8 cellular contexts compared by ENCODE assay signal in genomic region chr17:42403150-42403549, GRCh38. TPM values are rescaled to one million over a fixed set of nuclear protein-coding genes. Genes with fewer than 3 reads are reported as not detected.
A peak's percentile ranks its signal among the peaks of the same experiment; 100 is the strongest.
DNase-seq lines count a peak whose midpoint lies in the region; ATAC-seq and TF ChIP-seq lines count a peak whose summit lies in the region.

No MANE protein-coding gene starts in this region.

- H4K91ac ChIP-seq in IMR-90 (ENCODE audit: insufficient read depth, low read depth, low read length): no peak overlapping the region

- no peak overlapping the region for H2BK15ac ChIP-seq in IMR-90 (ENCODE audit: low read depth, low read length)

- no peaks in the 10 kb centered on the region for H3K9me3 ChIP-seq in A673 (ENCODE audit: low read depth, low read length, poor library complexity, severe bottlenecking)
- no peaks in the 10 kb centered on the region for H3K9me3 ChIP-seq in IMR-90 (ENCODE audit: control insufficient read depth, insufficient read depth, low read length)
- no peaks in the 10 kb centered on the region for H3K9me3 ChIP-seq in thoracic aorta

- CTCF ChIA-PET in A673 (lab: Charles Lee): interaction anchor here (0.8 to 1.3 kb wide), 2 partner anchors 95 to 181 kb away, joined by 3 to 4 read pairs; no protein-coding TSS in a partner anchor
- CTCF ChIA-PET in IMR-90 (lab: Yijun Ruan, JAX): interaction anchor here (0.6 kb wide), 2 partner anchors 10 to 82 kb away, joined by 3 to 5 read pairs; no protein-coding TSS in a partner anchor

- in situ Hi-C loops in IMR-90 (cut with MboI; ENCODE audit: low sequenced_read_pairs): loop anchor here (5.0 kb wide), 1 partner anchor 81 kb away; no protein-coding TSS in a partner anchor

- H3K23ac ChIP-seq in IMR-90 (ENCODE audit: low read depth, low read length): peak overlapping the region; percentile 44; the same call in 1 of the 2 replicates

- dilution Hi-C loops in IMR-90 (cut with HindIII; ENCODE audit: low sequenced_read_pairs, unreplicated experiment): no loop called here

- TF ChIP-seq CTCF in A673 (conservative IDR thresholded peaks at IDR 0.05; ENCODE audit: low read depth, low read length) (peak; percentile 31; the same call in 1 of the 2 replicates), IMR-90 (conservative IDR thresholded peaks at IDR 0.05; ENCODE audit: low read depth, low read length) (0 out of 2 replicates have a peak, but pooled peaks have one; percentile 26), thoracic aorta (IDR thresholded peaks at IDR 0.05) (no peak)

- H2BK120ac ChIP-seq in IMR-90 (ENCODE audit: low read depth, low read length): no peak overlapping the region

- 100% methylated on average over 3 of the region's 6 CpGs; no CpG with 5 or more reads in 1 of the 2 experiments for WGBS in IMR-90 (ENCODE audit: extremely low coverage in 2 of 2, insufficient read length in 1 of 2), 2 experiments

- H2AK5ac ChIP-seq in IMR-90 (ENCODE audit: low read depth, low read length): no peak overlapping the region

- intact Hi-C loops in A673 (cut with micrococcal nuclease; ENCODE audit: unreplicated experiment) (no loop called here), IMR-90 (cut with micrococcal nuclease) (loop anchor here (5.0 kb wide), 1 partner anchor 376 kb away; no protein-coding TSS in a partner anchor)

- H3K4me3 ChIP-seq in A673 (ENCODE audit: low read depth, low read length, poor library complexity, severe bottlenecking): no peak overlapping the region
- no peak overlapping the region for H3K4me3 ChIP-seq in IMR-90 (ENCODE audit: insufficient read depth, low read depth, low read length)
- H3K4me3 ChIP-seq in thoracic aorta: no peak overlapping the region

- H3K4ac ChIP-seq in IMR-90 (ENCODE audit: low read depth, low read length): no peak overlapping the region

- no peak overlapping the region for H3K27ac ChIP-seq in A673 (ENCODE audit: low read depth, low read length, poor library complexity, severe bottlenecking)
- peak overlapping the region; percentile 20; the same call in 1 of the 2 replicates for H3K27ac ChIP-seq in IMR-90 (ENCODE audit: insufficient read depth, low read length)
- peak overlapping the region; percentile 33 to 40 for H3K27ac ChIP-seq in thoracic aorta

- H3K27me3 ChIP-seq in A673 (replicated peaks; ENCODE audit: insufficient read depth, low read depth, low read length, poor library complexity): no peaks in the 10 kb centered on the region
- no peaks in the 10 kb centered on the region for H3K27me3 ChIP-seq in IMR-90 (ENCODE audit: control insufficient read depth, insufficient read depth, low read length)
- H3K27me3 ChIP-seq in thoracic aorta (replicated peaks; ENCODE audit: insufficient read depth): no peaks in the 10 kb centered on the region

- POLR2A ChIA-PET in A673 (lab: Charles Lee; ENCODE audit: low non-redundant PET) (no interaction called here), IMR-90 (lab: Charles Lee; ENCODE audit: unreplicated experiment) (interaction anchor here (0.6 kb wide), 1 partner anchor 7 kb away, joined by 4 read pairs; no protein-coding TSS in a partner anchor)

- no peak overlapping the region for H3K18ac ChIP-seq in IMR-90 (ENCODE audit: low read depth, low read length)

- peak overlapping the region; percentile 12 for H2BK5ac ChIP-seq in IMR-90 (ENCODE audit: low read depth, low read length, poor library complexity, severe bottlenecking)

- H2AK9ac ChIP-seq in IMR-90 (replicated peaks; ENCODE audit: low read depth, low read length, poor library complexity): no peak overlapping the region

- DNase-seq in A673 (ENCODE audit: low spot score): peak; percentile 15
- DNase-seq in IMR-90: no peak
- DNase-seq in activated T-cell treated with anti-CD3 and anti-CD28 coated beads for 24 hours (ENCODE audit: low read depth): peak; percentile 40
- peak; percentile 41 for DNase-seq in iPS-NIHi11 (ENCODE audit: low spot score)
- no peak for DNase-seq in thoracic aorta (ENCODE audit: low spot score)
- DNase-seq in DMS153 treated with DMSO at 0.1 percent for 48 hours (lab: John Stamatoyannopoulos, UW; ENCODE audit: unreplicated experiment): no peak
- DNase-seq in mucosa of gallbladder (ENCODE audit: low spot score): no peak

- ATAC-seq in IMR-90 (ENCODE audit: low read depth): no peak
- ATAC-seq in thoracic aorta (ENCODE audit: insufficient number of reproducible peaks, low FRiP score, low read depth): no peak
- ATAC-seq in HG02840 (IDR thresholded peaks at IDR 0.05; ENCODE audit: low FRiP score, unreplicated experiment): no peak

- H4K5ac ChIP-seq in IMR-90 (ENCODE audit: low read depth, low read length): no peak overlapping the region

- no peak overlapping the region for H3K14ac ChIP-seq in IMR-90 (replicated peaks; ENCODE audit: low read depth, low read length)

- H3K4me2 ChIP-seq in IMR-90 (ENCODE audit: low read depth, low read length): no peak overlapping the region

- no peak overlapping the region for H4K8ac ChIP-seq in IMR-90 (ENCODE audit: low read depth in 2 of 2, low read length in 2 of 2)

- BruUV-seq in A673 (replicated peaks; lab: Mats Ljungman, UMichigan) (no TSS peak), IMR-90 (replicated peaks; lab: Mats Ljungman, UMichigan) (no TSS peak)

- no peak overlapping the region for H3K9ac ChIP-seq in IMR-90 (ENCODE audit: low read depth, low read length)

- peaks cover 18 to 80% of the 10 kb centered on the region in 2 experiments for H3K79me1 ChIP-seq in IMR-90 (ENCODE audit: low read depth in 1 of 2, low read length in 2 of 2)

- no peak overlapping the region for H3K56ac ChIP-seq in IMR-90 (ENCODE audit: extremely low read depth, insufficient read depth, low read length)

- no peak for TF ChIP-seq POLR2A in IMR-90 (IDR thresholded peaks at IDR 0.05; ENCODE audit: low read depth, low read length)

- TF ChIP-seq RAD21 in IMR-90 (IDR thresholded peaks at IDR 0.05; ENCODE audit: low read length): peak; percentile 13; the same call in 1 of the 2 replicates

- H3K36me3 ChIP-seq in A673 (ENCODE audit: insufficient read depth, low read length, poor library complexity, severe bottlenecking) (no peaks in the 10 kb centered on the region), IMR-90 (ENCODE audit: control insufficient read depth, insufficient read depth, low read length) (peaks cover 34% of the 10 kb centered on the region), thoracic aorta (peaks cover 20% of the 10 kb centered on the region)

- H3K9me1 ChIP-seq in IMR-90 (ENCODE audit: insufficient read depth, low read length): peaks cover 21% of the 10 kb centered on the region

- H3K4me1 ChIP-seq in A673 (ENCODE audit: insufficient read depth, low read length, poor library complexity, severe bottlenecking) (peaks cover 14% of the 10 kb centered on the region), IMR-90 (ENCODE audit: control insufficient read depth, insufficient read depth, low read length) (peaks cover 34% of the 10 kb centered on the region), thoracic aorta (ENCODE audit: control insufficient read depth in 1 of 2, low read depth in 2 of 2) (peaks cover 27 to 47% of the 10 kb centered on the region in 2 donors)

- no peak overlapping the region for H2AFZ ChIP-seq in IMR-90 (replicated peaks; ENCODE audit: low read length, poor library complexity)

- no peak overlapping the region for H2BK20ac ChIP-seq in IMR-90 (ENCODE audit: low read depth, low read length)

- H4K20me1 ChIP-seq in IMR-90 (ENCODE audit: insufficient read depth, low read length): peaks cover 94% of the 10 kb centered on the region

TF ChIP-seq in IMR-90, 13 proteins besides CTCF, POLR2A, EP300 and RAD21 (continues in another document):
- TF ChIP-seq MAZ (IDR thresholded peaks at IDR 0.05; ENCODE audit: borderline replicate concordance, low read depth, low read length) (no peak), USF2 (IDR thresholded peaks at IDR 0.05; ENCODE audit: low read depth, low read length) (no peak), ELK1 (IDR thresholded peaks at IDR 0.05; ENCODE audit: borderline replicate concordance, low read depth, low read length) (no peak), MAFK (IDR thresholded peaks at IDR 0.05; ENCODE audit: low read depth, low read length) (no peak), CHD1 (IDR thresholded peaks at IDR 0.05; ENCODE audit: low read depth, low read length) (no peak), MXI1 (IDR thresholded peaks at IDR 0.05; ENCODE audit: borderline replicate concordance, low read depth, low read length) (no peak), BHLHE40 (IDR thresholded peaks at IDR 0.05; ENCODE audit: low read depth, low read length) (no peak)

RNA-seq across cellular contexts. Expression of gene STAT3, which starts 14.9 kb away (rescaled TPM):
- total RNA-seq in A673 (2021) (59.7 and 60.5 TPM in 2 replicates), IMR-90 (2012; rRNA removed) (61.9 and 66.3 TPM in 2 replicates), thoracic aorta (100 to 1,000 TPM; 217 to 360 TPM), mucosa of gallbladder (140 TPM)
- 47.2 and 48.0 TPM in 2 replicates for polyA plus RNA-seq in IMR-90 (2012; rRNA removed)
- polyA plus RNA-seq in IMR-90 (2012; cell fraction: cytosol; rRNA removed): 28.3 and 33.2 TPM in 2 replicates
- polyA plus RNA-seq in IMR-90 (2012; cell fraction: nucleus; rRNA removed; ENCODE audit: low replicate concordance): 56.6 and 109 TPM in 2 replicates

RNA-seq across cellular contexts. Expression of gene CAVIN1, which starts 19.9 kb away (rescaled TPM):
- total RNA-seq in A673 (2021) (16.6 and 19.9 TPM in 2 replicates), IMR-90 (2012; rRNA removed) (556 and 644 TPM in 2 replicates), thoracic aorta (100 to 1,000 TPM; 579 to 938 TPM), mucosa of gallbladder (273 TPM)
- polyA plus RNA-seq in IMR-90 (2012; rRNA removed): 491 and 533 TPM in 2 replicates
- polyA plus RNA-seq in IMR-90 (2012; cell fraction: cytosol; rRNA removed): 401 and 422 TPM in 2 replicates
- polyA plus RNA-seq in IMR-90 (2012; cell fraction: nucleus; rRNA removed; ENCODE audit: low replicate concordance): 174 and 195 TPM in 2 replicates

RNA-seq across cellular contexts. Expression of gene ATP6V0A1, which starts 55.5 kb away (rescaled TPM):
- total RNA-seq in A673 (2021) (50.3 and 54.6 TPM in 2 replicates), IMR-90 (2012; rRNA removed) (18.8 and 23.6 TPM in 2 replicates), thoracic aorta (10 to 100 TPM; 63.2 to 95.6 TPM), mucosa of gallbladder (179 TPM)
- polyA plus RNA-seq in IMR-90 (2012; rRNA removed): 34.0 and 36.2 TPM in 2 replicates
- polyA plus RNA-seq in IMR-90 (2012; cell fraction: cytosol; rRNA removed): 24.2 and 40.8 TPM in 2 replicates
- polyA plus RNA-seq in IMR-90 (2012; cell fraction: nucleus; rRNA removed; ENCODE audit: low replicate concordance): 174 and 188 TPM in 2 replicates

Comparison
In these comparisons a context has a peak if more than half of its experiments do, and no peak if none do; other contexts are left out.
1. DNase-seq: peak in A673 (single experiment), activated T-cell treated with anti-CD3 and anti-CD28 coated beads for 24 hours (single experiment) and iPS-NIHi11 (single experiment); none in IMR-90 (single experiment), thoracic aorta (single experiment), DMS153 treated with DMSO at 0.1 percent for 48 hours (single experiment) and mucosa of gallbladder (single experiment).
2. RNA of gene CAVIN1, which starts 19.9 kb away (total RNA-seq): 579 to 938 TPM in thoracic aorta, 556 to 644 TPM in IMR-90 and 273 TPM in mucosa of gallbladder (single experiment); 16.6 to 19.9 TPM in A673; every median in the first group is over 10 times any median in the second.